ENCODE assay signal across 29 cellular contexts in genomic region chr2:52882974-52883373, GRCh38.
"Had no signal": no experiment of that assay in that cellular context is flagged by ENCODE, and none has a peak within 500 bp of the region (broad histone marks: within the 10 kb centered on the region; RNA-seq: fewer than 3 reads in every experiment).

No MANE protein-coding gene starts in this region.

- H3K27me3 ChIP-seq: ascending aorta, breast epithelium, cardiac muscle cell, colonic mucosa, esophagus squamous epithelium, gastroesophageal sphincter had no signal

- FAIRE-seq: endometrium, endothelial cell of umbilical vein had no signal

- H3K27me3 Mint-ChIP-seq: activated CD4-positive, alpha-beta memory T cell treated with anti-CD3 and anti-CD28 coated beads, Interleukin-2, amount 10 ng/mL, durations not matched to agents 7 days and 5 days; activated CD4-positive, alpha-beta T cell treated with anti-CD3 and anti-CD28 coated beads, Interleukin-2, amount 10 ng/mL, durations not matched to agents 7 days and 5 days; activated naive CD4-positive, alpha-beta T cell treated with anti-CD3 and anti-CD28 coated beads, Interleukin-2, amount 10 ng/mL, durations not matched to agents 7 days and 5 days; activated naive CD8-positive, alpha-beta T cell treated with anti-CD3 and anti-CD28 coated beads, Interleukin-2, amount 10 ng/mL, durations not matched to agents 7 days and 5 days; activated T-cell treated with anti-CD3 and anti-CD28 coated beads, Interleukin-2, amount 50 U/mL, for 24 hours; brain had no signal

- DNase-seq: activated CD4-positive, alpha-beta memory T cell treated with anti-CD3 and anti-CD28 coated beads, Interleukin-2, amount 10 ng/mL, durations not matched to agents 7 days and 5 days; activated CD4-positive, alpha-beta T cell treated with anti-CD3 and anti-CD28 coated beads for 1 hour; activated CD4-positive, alpha-beta T cell treated with anti-CD3 and anti-CD28 coated beads for 4 hours; activated CD4-positive, alpha-beta T cell treated with anti-CD3 and anti-CD28 coated beads, Interleukin-2, amount 10 ng/mL, durations not matched to agents 7 days and 5 days; activated CD4-positive, alpha-beta T cell treated with anti-CD3 and anti-CD28 coated beads, Interleukin-2, amount 50 U/mL, for 4 hours; activated CD8-positive, alpha-beta memory T cell treated with anti-CD3 and anti-CD28 coated beads, Interleukin-2, amount 50 U/mL, for 48 hours; activated gamma-delta T cell; activated naive CD4-positive, alpha-beta T cell; activated naive CD4-positive, alpha-beta T cell treated with anti-CD3 and anti-CD28 coated beads, Interleukin-2, amount 10 ng/mL, durations not matched to agents 7 days and 5 days; activated naive CD8-positive, alpha-beta T cell treated with anti-CD3 and anti-CD28 coated beads, Interleukin-2, amount 10 ng/mL, durations not matched to agents 7 days and 5 days; activated T-cell treated with anti-CD3 and anti-CD28 coated beads for 4 hours; activated T-cell treated with anti-CD3 and anti-CD28 coated beads, Interleukin-2, amount 50 U/mL, for 24 hours; activated T-cell treated with anti-CD3 and anti-CD28 coated beads, Interleukin-2, amount 50 U/mL, for 72 hours; central memory CD4-positive, alpha-beta T cell; cerebellar nuclear complex; colonic mucosa; effector CD8-positive, alpha-beta T cell; esophagus squamous epithelium; foreskin melanocyte; T-helper 2 cell had no signal

- H3K36me3 Mint-ChIP-seq: activated naive CD4-positive, alpha-beta T cell treated with anti-CD3 and anti-CD28 coated beads, Interleukin-2, amount 10 ng/mL, durations not matched to agents 7 days and 5 days; activated naive CD4-positive, alpha-beta T cell treated with anti-CD3 and anti-CD28 coated beads, Interleukin-2, amount 50 U/mL, for 72 hours; activated naive CD8-positive, alpha-beta T cell treated with anti-CD3 and anti-CD28 coated beads, Interleukin-2, amount 10 ng/mL, durations not matched to agents 7 days and 5 days; brain had no signal

- H3K4me1 ChIP-seq: ascending aorta, breast epithelium, colonic mucosa, esophagus squamous epithelium, gastroesophageal sphincter had no signal

- ATAC-seq: activated naive CD4-positive, alpha-beta T cell treated with anti-CD3 and anti-CD28 coated beads, Interleukin-2, amount 50 U/mL, for 72 hours; activated T-cell treated with anti-CD3 and anti-CD28 coated beads, Interleukin-2, amount 50 U/mL, for 72 hours; gastroesophageal sphincter had no signal

- H3K4me3 ChIP-seq: ascending aorta, breast epithelium, cardiac muscle cell, colonic mucosa, esophagus squamous epithelium, gastroesophageal sphincter had no signal

- H3K27ac Mint-ChIP-seq: activated CD4-positive, alpha-beta memory T cell treated with anti-CD3 and anti-CD28 coated beads, Interleukin-2, amount 10 ng/mL, durations not matched to agents 7 days and 5 days; activated CD4-positive, alpha-beta T cell treated with anti-CD3 and anti-CD28 coated beads, Interleukin-2, amount 10 ng/mL, durations not matched to agents 7 days and 5 days; activated naive CD4-positive, alpha-beta T cell treated with anti-CD3 and anti-CD28 coated beads, Interleukin-2, amount 10 ng/mL, durations not matched to agents 7 days and 5 days; activated naive CD4-positive, alpha-beta T cell treated with anti-CD3 and anti-CD28 coated beads, Interleukin-2, amount 50 U/mL, for 72 hours; activated naive CD8-positive, alpha-beta T cell treated with anti-CD3 and anti-CD28 coated beads, Interleukin-2, amount 10 ng/mL, durations not matched to agents 7 days and 5 days; activated T-cell treated with anti-CD3 and anti-CD28 coated beads, Interleukin-2, amount 50 U/mL, for 24 hours; activated T-cell treated with anti-CD3 and anti-CD28 coated beads, Interleukin-2, amount 50 U/mL, for 72 hours; brain had no signal

- H3K9me3 Mint-ChIP-seq: activated naive CD4-positive, alpha-beta T cell treated with anti-CD3 and anti-CD28 coated beads, Interleukin-2, amount 10 ng/mL, durations not matched to agents 7 days and 5 days; activated naive CD8-positive, alpha-beta T cell treated with anti-CD3 and anti-CD28 coated beads, Interleukin-2, amount 10 ng/mL, durations not matched to agents 7 days and 5 days; activated T-cell treated with anti-CD3 and anti-CD28 coated beads, Interleukin-2, amount 50 U/mL, for 72 hours; brain had no signal

- H3K4me1 Mint-ChIP-seq: activated CD4-positive, alpha-beta memory T cell treated with anti-CD3 and anti-CD28 coated beads, Interleukin-2, amount 10 ng/mL, durations not matched to agents 7 days and 5 days; activated CD4-positive, alpha-beta T cell treated with anti-CD3 and anti-CD28 coated beads, Interleukin-2, amount 10 ng/mL, durations not matched to agents 7 days and 5 days; activated naive CD4-positive, alpha-beta T cell treated with anti-CD3 and anti-CD28 coated beads, Interleukin-2, amount 10 ng/mL, durations not matched to agents 7 days and 5 days; activated naive CD8-positive, alpha-beta T cell treated with anti-CD3 and anti-CD28 coated beads, Interleukin-2, amount 10 ng/mL, durations not matched to agents 7 days and 5 days had no signal

- H3K36me3 ChIP-seq: ascending aorta, breast epithelium, cardiac muscle cell, colonic mucosa, esophagus squamous epithelium, gastroesophageal sphincter had no signal

- H3K9me3 ChIP-seq: ascending aorta, breast epithelium, colonic mucosa, esophagus squamous epithelium, gastroesophageal sphincter had no signal

- H3K27ac ChIP-seq: ascending aorta, breast epithelium, cardiac muscle cell, colonic mucosa, epithelial cell of prostate, esophagus squamous epithelium, gastroesophageal sphincter had no signal

- H3K4me3 Mint-ChIP-seq: activated CD4-positive, alpha-beta memory T cell treated with anti-CD3 and anti-CD28 coated beads, Interleukin-2, amount 10 ng/mL, durations not matched to agents 7 days and 5 days; activated CD4-positive, alpha-beta T cell treated with anti-CD3 and anti-CD28 coated beads, Interleukin-2, amount 10 ng/mL, durations not matched to agents 7 days and 5 days; activated naive CD4-positive, alpha-beta T cell treated with anti-CD3 and anti-CD28 coated beads, Interleukin-2, amount 10 ng/mL, durations not matched to agents 7 days and 5 days; activated naive CD8-positive, alpha-beta T cell treated with anti-CD3 and anti-CD28 coated beads, Interleukin-2, amount 10 ng/mL, durations not matched to agents 7 days and 5 days; activated T-cell treated with anti-CD3 and anti-CD28 coated beads, Interleukin-2, amount 50 U/mL, for 24 hours; activated T-cell treated with anti-CD3 and anti-CD28 coated beads, Interleukin-2, amount 50 U/mL, for 72 hours; brain had no signal
